ENCODE assay signal across 9 cellular contexts in the genomic region with DNA sequence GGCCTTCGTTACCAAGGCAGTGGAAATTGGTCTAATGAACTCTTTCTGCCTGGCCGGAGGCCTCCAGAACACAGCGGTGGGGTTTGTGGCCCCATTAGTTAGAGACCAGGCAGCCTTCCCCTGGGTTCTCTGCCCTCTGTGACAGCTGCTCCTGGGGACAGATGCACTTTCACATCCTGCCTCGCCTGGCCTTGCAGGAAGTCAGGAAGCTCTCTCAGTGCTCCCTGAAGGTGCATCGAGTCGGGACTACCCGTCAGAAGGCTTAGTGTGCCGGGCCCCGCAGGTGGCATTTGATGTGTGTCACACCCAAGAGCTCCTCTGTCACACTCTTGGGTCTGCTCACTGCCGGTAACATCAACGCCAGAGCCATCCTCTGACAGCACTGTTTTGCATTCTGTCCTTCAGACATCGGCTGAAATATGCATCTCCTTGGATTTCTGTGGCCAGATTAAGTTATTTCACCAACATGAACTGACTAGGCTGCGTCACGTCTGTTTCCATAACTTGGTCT.
DNase-seq lines count a peak whose midpoint lies in the region; ATAC-seq lines count a peak whose summit lies in the region.
"Had no signal": no experiment of that assay in that cellular context is flagged by ENCODE, and none has a peak within 500 bp of the region (broad histone marks: within the 10 kb centered on the region; RNA-seq: fewer than 3 reads in every experiment).

No MANE protein-coding gene starts in this region.

- DNase-seq in T follicular helper cell (ENCODE audit: low read depth) (peak; percentile 75), activated T-cell treated with anti-CD3 and anti-CD28 coated beads for 48 hours (ENCODE audit: low read depth) (peak; percentile 67), islet precursor cell (peak; percentile 43), NCI-H1048 (lab: John Stamatoyannopoulos, UW) (no peak), NCI-H526 (lab: John Stamatoyannopoulos, UW) (no peak)
- DNase-seq in stimulated activated CD8-positive, alpha-beta memory T cell treated with anti-CD3 and anti-CD28 coated beads, Interleukin-4, amount 100 ng/mL, for 48 hours: peak; percentile 76
- DNase-seq: NCI-H446 had no signal

- ATAC-seq in HG03196 (IDR thresholded peaks at IDR 0.05; ENCODE audit: unreplicated experiment) (no peak), HG02885 (IDR thresholded peaks at IDR 0.05; ENCODE audit: poor library complexity, unreplicated experiment) (no peak)

Comparison
In these comparisons a context has a peak if more than half of its experiments do, and no peak if none do; other contexts are left out.
1. DNase-seq: peak in T follicular helper cell (single experiment), activated T-cell treated with anti-CD3 and anti-CD28 coated beads for 48 hours (single experiment), islet precursor cell (single experiment) and stimulated activated CD8-positive, alpha-beta memory T cell treated with anti-CD3 and anti-CD28 coated beads, Interleukin-4, amount 100 ng/mL, for 48 hours (single experiment); none in NCI-H1048 (single experiment) and NCI-H526 (0 of 2).